21 cellular contexts compared by ENCODE assay signal in genomic region chr12:107169200-107169599, GRCh38.
"Had no signal": no experiment of that assay in that cellular context is flagged by ENCODE, and none has a peak within 500 bp of the region (broad histone marks: within the 10 kb centered on the region; RNA-seq: fewer than 3 reads in every experiment).

No MANE protein-coding gene starts in this region.

- H3K27me3 ChIP-seq: colonic mucosa, right atrium auricular region had no signal

- DNase-seq: activated CD4-positive, alpha-beta memory T cell treated with anti-CD3 and anti-CD28 coated beads for 36 hours; activated CD4-positive, alpha-beta T cell treated with anti-CD3 and anti-CD28 coated beads for 36 hours; activated CD8-positive, alpha-beta memory T cell treated with anti-CD3 and anti-CD28 coated beads, Interleukin-2, amount 10 ng/mL, durations not matched to agents 7 days and 5 days; activated gamma-delta T cell; activated T-cell treated with anti-CD3 and anti-CD28 coated beads, Interleukin-2, amount 50 U/mL, for 4 hours; caudate nucleus; colonic mucosa; esophagus squamous epithelium; hypothalamus; kidney glomerular epithelial cell; nucleus accumbens; stimulated activated CD4-positive, alpha-beta T cell treated with anti-CD3 and anti-CD28 coated beads, Interleukin-15, amount 100 ng/mL, for 24 hours; stimulated activated CD4-positive, alpha-beta T cell treated with anti-CD3 and anti-CD28 coated beads, Interleukin-4, amount 100 ng/mL, for 1 hour; stimulated activated naive B cell treated with anti-CD40 and anti-IgM and Interleukin-4, amounts not matched to agents 10 μg/mL and 1 μg/mL and 100 μg/mL, for 72 hours; transverse colon had no signal

- H3K36me3 Mint-ChIP-seq: activated CD4-positive, alpha-beta memory T cell treated with anti-CD3 and anti-CD28 coated beads for 36 hours; activated CD8-positive, alpha-beta memory T cell treated with anti-CD3 and anti-CD28 coated beads, Interleukin-2, amount 10 ng/mL, durations not matched to agents 7 days and 5 days; activated naive CD4-positive, alpha-beta T cell treated with anti-CD3 and anti-CD28 coated beads, Interleukin-2, amount 50 U/mL, for 72 hours; stimulated activated naive B cell treated with anti-CD40 and anti-IgM and Interleukin-4, amounts not matched to agents 10 μg/mL and 1 μg/mL and 100 μg/mL, for 72 hours had no signal

- H3K36me3 ChIP-seq: colonic mucosa, esophagus squamous epithelium, right atrium auricular region, transverse colon had no signal

- H3K4me3 Mint-ChIP-seq: activated CD4-positive, alpha-beta memory T cell treated with anti-CD3 and anti-CD28 coated beads for 36 hours; activated CD4-positive, alpha-beta T cell treated with anti-CD3 and anti-CD28 coated beads for 36 hours; activated CD8-positive, alpha-beta memory T cell treated with anti-CD3 and anti-CD28 coated beads, Interleukin-2, amount 10 ng/mL, durations not matched to agents 7 days and 5 days; activated T-cell treated with anti-CD3 and anti-CD28 coated beads, Interleukin-2, amount 50 U/mL, for 4 hours; nephron; stimulated activated naive B cell treated with anti-CD40 and anti-IgM and Interleukin-4, amounts not matched to agents 10 μg/mL and 1 μg/mL and 100 μg/mL, for 72 hours; T-helper 1 cell treated with Interleukin-12 subunit alpha and Interleukin-12 subunit beta and Interleukin-4 antibody, amounts not matched to agents 30 μg/mL and 1 μg/mL, for 36 hours had no signal

- H3K27ac Mint-ChIP-seq: activated CD4-positive, alpha-beta memory T cell treated with anti-CD3 and anti-CD28 coated beads for 36 hours; activated CD4-positive, alpha-beta T cell treated with anti-CD3 and anti-CD28 coated beads for 36 hours; activated CD8-positive, alpha-beta memory T cell treated with anti-CD3 and anti-CD28 coated beads, Interleukin-2, amount 10 ng/mL, durations not matched to agents 7 days and 5 days; activated naive CD4-positive, alpha-beta T cell treated with anti-CD3 and anti-CD28 coated beads, Interleukin-2, amount 50 U/mL, for 72 hours; nephron; stimulated activated naive B cell treated with anti-CD40 and anti-IgM and Interleukin-4, amounts not matched to agents 10 μg/mL and 1 μg/mL and 100 μg/mL, for 72 hours; T-helper 1 cell treated with Interleukin-12 subunit alpha and Interleukin-12 subunit beta and Interleukin-4 antibody, amounts not matched to agents 30 μg/mL and 1 μg/mL, for 36 hours had no signal

- H3K4me3 ChIP-seq: colonic mucosa, esophagus squamous epithelium, right atrium auricular region, skin epidermis, transverse colon had no signal

- ATAC-seq: activated CD4-positive, alpha-beta T cell treated with anti-CD3 and anti-CD28 coated beads for 36 hours; activated CD8-positive, alpha-beta memory T cell treated with anti-CD3 and anti-CD28 coated beads, Interleukin-2, amount 10 ng/mL, durations not matched to agents 7 days and 5 days; activated naive CD4-positive, alpha-beta T cell treated with anti-CD3 and anti-CD28 coated beads, Interleukin-2, amount 50 U/mL, for 72 hours; activated T-cell treated with anti-CD3 and anti-CD28 coated beads, Interleukin-2, amount 50 U/mL, for 4 hours; stimulated activated naive B cell treated with anti-CD40 and anti-IgM and Interleukin-4, amounts not matched to agents 10 μg/mL and 1 μg/mL and 100 μg/mL, for 72 hours had no signal

- H3K9me3 Mint-ChIP-seq: activated CD4-positive, alpha-beta memory T cell treated with anti-CD3 and anti-CD28 coated beads for 36 hours; activated naive CD4-positive, alpha-beta T cell treated with anti-CD3 and anti-CD28 coated beads, Interleukin-2, amount 50 U/mL, for 72 hours; activated T-cell treated with anti-CD3 and anti-CD28 coated beads, Interleukin-2, amount 50 U/mL, for 4 hours; nephron; stimulated activated naive B cell treated with anti-CD40 and anti-IgM and Interleukin-4, amounts not matched to agents 10 μg/mL and 1 μg/mL and 100 μg/mL, for 72 hours; T-helper 1 cell treated with Interleukin-12 subunit alpha and Interleukin-12 subunit beta and Interleukin-4 antibody, amounts not matched to agents 30 μg/mL and 1 μg/mL, for 36 hours had no signal

- FAIRE-seq: endometrium had no signal

- H3K4me1 Mint-ChIP-seq: activated CD4-positive, alpha-beta T cell treated with anti-CD3 and anti-CD28 coated beads for 36 hours; activated CD8-positive, alpha-beta memory T cell treated with anti-CD3 and anti-CD28 coated beads, Interleukin-2, amount 10 ng/mL, durations not matched to agents 7 days and 5 days; nephron; stimulated activated naive B cell treated with anti-CD40 and anti-IgM and Interleukin-4, amounts not matched to agents 10 μg/mL and 1 μg/mL and 100 μg/mL, for 72 hours had no signal
